In the genomic region with DNA sequence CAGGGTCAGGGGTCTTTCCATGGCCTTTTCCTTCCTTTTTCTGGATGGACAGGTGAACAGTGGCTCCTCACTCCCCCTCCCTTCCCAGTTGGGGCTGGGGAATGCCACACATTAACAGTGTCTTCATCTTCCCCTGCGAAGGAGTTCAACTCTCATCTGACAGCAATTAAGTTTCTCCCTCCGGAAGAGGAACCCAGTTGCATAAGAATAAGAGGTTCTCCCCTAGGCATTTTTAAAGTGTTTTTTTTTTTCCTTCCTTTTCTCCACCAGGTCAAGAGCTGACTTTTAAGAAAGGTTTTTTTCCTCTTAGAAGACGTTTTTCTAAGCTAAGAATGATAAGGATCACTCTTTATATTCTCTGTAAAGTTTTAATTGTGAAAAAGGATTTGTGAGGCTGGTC, we compare ENCODE assay signal across 26 cellular contexts. TPM values are rescaled to one million over a fixed set of nuclear protein-coding genes. Genes with fewer than 3 reads are reported as not detected.
"Had no signal": no experiment of that assay in that cellular context is flagged by ENCODE, and none has a peak within 500 bp of the region (broad histone marks: within the 10 kb centered on the region; RNA-seq: fewer than 3 reads in every experiment).

No MANE protein-coding gene starts in this region.

- DNase-seq: activated CD4-positive, alpha-beta memory T cell treated with anti-CD3 and anti-CD28 coated beads for 36 hours; activated CD4-positive, alpha-beta T cell treated with anti-CD3 and anti-CD28 coated beads for 4 hours; activated CD4-positive, CD25-positive, alpha-beta regulatory T cell; activated effector memory CD4-positive, alpha-beta T cell treated with anti-CD3 and anti-CD28 coated beads, Interleukin-2, amount 50 U/mL, for 16 hours; activated naive CD4-positive, alpha-beta T cell treated with anti-CD3 and anti-CD28 coated beads, Interleukin-2, amount 10 ng/mL, durations not matched to agents 7 days and 5 days; activated T-cell treated with anti-CD3 and anti-CD28 coated beads, Interleukin-2, amount 50 U/mL, for 72 hours; cortex of kidney; effector CD4-positive, alpha-beta T cell; heart right ventricle; islet precursor cell; left cardiac atrium; pancreas; psoas muscle; right cardiac atrium; stimulated activated CD4-positive, alpha-beta T cell treated with anti-CD3 and anti-CD28 coated beads, Interleukin-4, amount 100 ng/mL, for 24 hours; stimulated activated naive CD8-positive, alpha-beta T cell treated with anti-CD3 and anti-CD28 coated beads, Interleukin-15, Interleukin-2, amounts not matched to agents 100 U/mL and 50 U/mL, for 24 hours; substantia nigra; T-helper 9 cell; thyroid gland had no signal

- H3K4me1 Mint-ChIP-seq: activated naive CD4-positive, alpha-beta T cell treated with anti-CD3 and anti-CD28 coated beads, Interleukin-2, amount 10 ng/mL, durations not matched to agents 7 days and 5 days; memory B cell had no signal

- H3K27me3 Mint-ChIP-seq: activated CD4-positive, alpha-beta memory T cell treated with anti-CD3 and anti-CD28 coated beads for 36 hours; memory B cell; natural killer cell treated with Interleukin-12 subunit alpha and Interleukin-12 subunit beta and Interleukin-15 and Interleukin-18, amount 100 ng/mL, for 72 hours had no signal

- FAIRE-seq: endometrium, pancreas had no signal

- H3K4me3 Mint-ChIP-seq: activated CD4-positive, alpha-beta memory T cell treated with anti-CD3 and anti-CD28 coated beads for 36 hours; activated naive CD4-positive, alpha-beta T cell treated with anti-CD3 and anti-CD28 coated beads, Interleukin-2, amount 10 ng/mL, durations not matched to agents 7 days and 5 days; activated T-cell treated with anti-CD3 and anti-CD28 coated beads, Interleukin-2, amount 50 U/mL, for 72 hours; memory B cell; natural killer cell treated with Interleukin-12 subunit alpha and Interleukin-12 subunit beta and Interleukin-15 and Interleukin-18, amount 100 ng/mL, for 72 hours had no signal

- H3K4me3 ChIP-seq: cardiac muscle cell, heart right ventricle, pancreas, psoas muscle, thyroid gland had no signal

- H3K27me3 ChIP-seq: cardiac muscle cell, heart right ventricle, pancreas, thyroid gland had no signal

- H3K27ac Mint-ChIP-seq: activated CD4-positive, alpha-beta memory T cell treated with anti-CD3 and anti-CD28 coated beads for 36 hours; activated naive CD4-positive, alpha-beta T cell treated with anti-CD3 and anti-CD28 coated beads, Interleukin-2, amount 10 ng/mL, durations not matched to agents 7 days and 5 days; activated T-cell treated with anti-CD3 and anti-CD28 coated beads, Interleukin-2, amount 50 U/mL, for 72 hours; memory B cell; natural killer cell treated with Interleukin-12 subunit alpha and Interleukin-12 subunit beta and Interleukin-15 and Interleukin-18, amount 100 ng/mL, for 72 hours had no signal

- H3K27ac ChIP-seq: cardiac muscle cell, heart right ventricle, pancreas, psoas muscle, thyroid gland had no signal

- ATAC-seq: activated T-cell treated with anti-CD3 and anti-CD28 coated beads, Interleukin-2, amount 50 U/mL, for 72 hours; heart right ventricle; left cardiac atrium; natural killer cell treated with Interleukin-12 subunit alpha and Interleukin-12 subunit beta and Interleukin-15 and Interleukin-18, amount 100 ng/mL, for 72 hours; pancreas; psoas muscle; right cardiac atrium; stimulated activated naive CD8-positive, alpha-beta T cell treated with anti-CD3 and anti-CD28 coated beads, Interleukin-15, Interleukin-2, amounts not matched to agents 100 U/mL and 50 U/mL, for 24 hours had no signal

RNA-seq across cellular contexts. Expression of gene FASLG, which starts 42.3 kb away (rescaled TPM):
- total RNA-seq: cardiac muscle cell, cerebellum, epithelial cell of proximal tubule, fibroblast of villous mesenchyme had no signal
